In genomic region chr4:2478220-2478619, GRCh38 we compare ENCODE assay signal across 16 cellular contexts. TPM values are rescaled to one million over a fixed set of nuclear protein-coding genes. Genes with fewer than 3 reads are reported as not detected.
DNase-seq lines count a peak whose midpoint lies in the region; ATAC-seq and TF ChIP-seq lines count a peak whose summit lies in the region.
"Had no signal": no experiment of that assay in that cellular context is flagged by ENCODE, and none has a peak within 500 bp of the region (broad histone marks: within the 10 kb centered on the region; RNA-seq: fewer than 3 reads in every experiment).

No MANE protein-coding gene starts in this region.

- no peak overlapping the region for H3K4me3 Mint-ChIP-seq in MCF 10A (ENCODE audit: unreplicated experiment)
- H3K4me3 Mint-ChIP-seq in stimulated activated memory B cell treated with anti-CD40 and anti-IgM and Interleukin-4, amounts not matched to agents 10 μg/mL and 1 μg/mL and 100 μg/mL, for 72 hours, result peak overlapping the region; percentile 7

- H4K20me1 ChIP-seq in mammary epithelial cell (ENCODE audit: insufficient read depth, low read length), result peaks cover 6% of the 10 kb centered on the region

- no peak overlapping the region for H3K9ac ChIP-seq in mammary epithelial cell (ENCODE audit: insufficient read depth, low read length)

- DNase-seq in MCF 10A (ENCODE audit: unreplicated experiment), result no peak
- no peak for DNase-seq in mammary epithelial cell
- peak; percentile 16 for DNase-seq in RPMI7951 (ENCODE audit: low read depth)
- DNase-seq in epidermal melanocyte (ENCODE audit: insufficient read length, low spot score), result peak; percentile 14
- DNase-seq in hypothalamus (lab: John Stamatoyannopoulos, UW), result no peak
- no peak for DNase-seq in NCI-H748 treated with DMSO at 0.1 percent for 48 hours (lab: John Stamatoyannopoulos, UW)
- DNase-seq: activated CD4-positive, alpha-beta T cell treated with anti-CD3 and anti-CD28 coated beads, Interleukin-2, amount 50 U/mL, for 1 hour; activated gamma-delta T cell treated with Interleukin-2 at 50 U/mL for 16 hours; T-helper 9 cell had no signal

- in situ Hi-C loops in mammary epithelial cell (cut with MboI; ENCODE audit: low sequenced_read_pairs in 2 of 2), result no loop called here

- peaks cover 6% of the 10 kb centered on the region for H3K36me3 ChIP-seq in mammary epithelial cell (ENCODE audit: insufficient read depth, low read length)
- H3K36me3 ChIP-seq: breast epithelium had no signal

- CTCF ChIA-PET in MCF 10A (lab: Yijun Ruan, JAX) (no interaction called here), mammary epithelial cell (lab: Charles Lee; ENCODE audit: low non-redundant PET) (no interaction called here)

- no peak for TF ChIP-seq CTCF in MCF 10A (IDR thresholded peaks at IDR 0.05; ENCODE audit: unreplicated experiment)
- no peak for TF ChIP-seq CTCF in mammary epithelial cell (conservative IDR thresholded peaks at IDR 0.05 in 1 of 2, IDR thresholded peaks at IDR 0.05 in 1 of 2; ENCODE audit: extremely low read depth in 1 of 2, insufficient read depth in 1 of 2, low read depth in 1 of 2, low read length in 2 of 2)

- peaks cover 31% of the 10 kb centered on the region for H3K36me3 Mint-ChIP-seq in MCF 10A (ENCODE audit: insufficient read depth, unreplicated experiment)
- H3K36me3 Mint-ChIP-seq in stimulated activated memory B cell treated with anti-CD40 and anti-IgM and Interleukin-4, amounts not matched to agents 10 μg/mL and 1 μg/mL and 100 μg/mL, for 72 hours, result peaks cover 22% of the 10 kb centered on the region

- H3K27ac Mint-ChIP-seq in MCF 10A (ENCODE audit: low read depth, unreplicated experiment), result peak overlapping the region; percentile 6
- H3K27ac Mint-ChIP-seq in stimulated activated memory B cell treated with anti-CD40 and anti-IgM and Interleukin-4, amounts not matched to agents 10 μg/mL and 1 μg/mL and 100 μg/mL, for 72 hours, result peak overlapping the region; percentile 11

- no peak overlapping the region for H2AFZ ChIP-seq in mammary epithelial cell (ENCODE audit: low read depth, low read length)

- H3K9me3 ChIP-seq in mammary epithelial cell (replicated peaks; ENCODE audit: insufficient read depth, low read length), result no peaks in the 10 kb centered on the region
- H3K9me3 ChIP-seq: breast epithelium had no signal

- H3K9me3 Mint-ChIP-seq in MCF 10A (ENCODE audit: unreplicated experiment), result no peaks in the 10 kb centered on the region
- H3K9me3 Mint-ChIP-seq in stimulated activated memory B cell treated with anti-CD40 and anti-IgM and Interleukin-4, amounts not matched to agents 10 μg/mL and 1 μg/mL and 100 μg/mL, for 72 hours, result peaks cover 2% of the 10 kb centered on the region

- H3K27ac ChIP-seq in mammary epithelial cell (ENCODE audit: insufficient read depth, low read depth, low read length), result no peak overlapping the region
- H3K27ac ChIP-seq: breast epithelium had no signal

- H3K4me2 ChIP-seq in mammary epithelial cell (ENCODE audit: insufficient read depth, low read depth, low read length), result no peak overlapping the region

- intact Hi-C loops in MCF 10A (cut with micrococcal nuclease) (no loop called here), mammary epithelial cell (cut with micrococcal nuclease) (no loop called here)

- H3K27me3 Mint-ChIP-seq in MCF 10A (ENCODE audit: insufficient read depth, unreplicated experiment), result no peaks in the 10 kb centered on the region
- no peaks in the 10 kb centered on the region for H3K27me3 Mint-ChIP-seq in stimulated activated memory B cell treated with anti-CD40 and anti-IgM and Interleukin-4, amounts not matched to agents 10 μg/mL and 1 μg/mL and 100 μg/mL, for 72 hours

- H3K4me1 Mint-ChIP-seq in MCF 10A (ENCODE audit: insufficient read depth, unreplicated experiment), result peaks cover 42% of the 10 kb centered on the region
- H3K4me1 Mint-ChIP-seq in stimulated activated memory B cell treated with anti-CD40 and anti-IgM and Interleukin-4, amounts not matched to agents 10 μg/mL and 1 μg/mL and 100 μg/mL, for 72 hours, result peaks cover 84% of the 10 kb centered on the region

- dilution Hi-C loops in mammary epithelial cell (cut with HindIII; ENCODE audit: low sequenced_read_pairs), result no loop called here

- peaks cover 3% of the 10 kb centered on the region for H3K4me1 ChIP-seq in mammary epithelial cell (ENCODE audit: insufficient read depth, low read length)

- H3K4me3 ChIP-seq in mammary epithelial cell (replicated peaks in 1 of 3; ENCODE audit: insufficient read depth in 1 of 3, low read depth in 2 of 3, low read length in 3 of 3), result no peak overlapping the region
- H3K4me3 ChIP-seq: breast epithelium had no signal

- WGBS in mammary epithelial cell (ENCODE audit: low coverage, missing lambda C conversion rate), result 38% methylated on average over 3 of the region's 3 CpGs

- POLR2A ChIA-PET in MCF 10A (lab: Yijun Ruan, JAX), result interaction anchor here (2.1 kb wide), 1 partner anchor 9 kb away, joined by 20 read pairs; the partner anchor contains the start of gene RNF4

- no TSS peak for BruUV-seq in MCF 10A (replicated peaks; lab: Mats Ljungman, UMichigan)
- no TSS peak for BruUV-seq in mammary epithelial cell (replicated peaks; lab: Mats Ljungman, UMichigan)

- peaks cover 100% of the 10 kb centered on the region for H3K79me2 ChIP-seq in mammary epithelial cell (ENCODE audit: insufficient read depth, low read length)

- no peak for ATAC-seq in stimulated activated memory B cell treated with anti-CD40 and anti-IgM and Interleukin-4, amounts not matched to agents 10 μg/mL and 1 μg/mL and 100 μg/mL, for 72 hours
- no peak for ATAC-seq in GM21423 (IDR thresholded peaks at IDR 0.05; ENCODE audit: unreplicated experiment)

- H3K27me3 ChIP-seq in mammary epithelial cell (ENCODE audit: insufficient read depth, low read length), result no peaks in the 10 kb centered on the region
- H3K27me3 ChIP-seq: breast epithelium had no signal

RNA-seq across cellular contexts. Expression of gene RNF4, which starts 9.3 kb away (rescaled TPM):
- total RNA-seq in MCF 10A (2022) (81.4 and 89.7 TPM in 2 replicates), mammary epithelial cell (10 to 100 TPM; 57.3 to 60.2 TPM)
- 68.7 TPM for polyA plus RNA-seq in mammary epithelial cell
- polyA minus RNA-seq in mammary epithelial cell, result 93.4 TPM
- total RNA-seq in RPMI7951 (2014; rRNA removed; shearing (Covaris generic)), result 42.4 and 58.2 TPM in 2 replicates

RNA-seq across cellular contexts. Expression of gene FAM193A, which starts 58.2 kb away (rescaled TPM):
- 30.7 and 31.3 TPM in 2 replicates for total RNA-seq in MCF 10A (2022)
- total RNA-seq in mammary epithelial cell, result 10 to 100 TPM; 15.5 to 22.2 TPM
- polyA plus RNA-seq in mammary epithelial cell, result 4.2 TPM
- polyA minus RNA-seq in mammary epithelial cell, result 14.6 TPM
- 7.1 and 7.7 TPM in 2 replicates for total RNA-seq in RPMI7951 (2014; rRNA removed; shearing (Covaris generic))

RNA-seq across cellular contexts. Expression of gene CFAP99, which starts 59.5 kb away (rescaled TPM):
- total RNA-seq in MCF 10A (2022), result 0.16 TPM in 1 of 2 replicates, not detected in the other
- total RNA-seq in mammary epithelial cell, result not detected
- polyA plus RNA-seq in mammary epithelial cell, result not detected
- polyA minus RNA-seq in mammary epithelial cell, result not detected
- 0.96 TPM in 1 of 2 replicates, not detected in the other for total RNA-seq in RPMI7951 (2014; rRNA removed; shearing (Covaris generic))
- total RNA-seq: frontal cortex, H4, lung microvascular endothelial cell, subcutaneous adipose tissue had no signal

RNA-seq across cellular contexts. Expression of gene ZFYVE28, which starts 59.8 kb away (rescaled TPM):
- total RNA-seq in MCF 10A (2022) (1.6 and 2.5 TPM in 2 replicates), mammary epithelial cell (1 to 10 TPM in 1 of 2 donors, under 1 TPM in 1; 0.83 to 1.1 TPM)
- 0.95 TPM for polyA plus RNA-seq in mammary epithelial cell
- not detected for polyA minus RNA-seq in mammary epithelial cell
- total RNA-seq in RPMI7951 (2014; rRNA removed; shearing (Covaris generic)), result 4.2 and 8.0 TPM in 2 replicates

Comparison
In these comparisons a context has a peak if more than half of its experiments do, and no peak if none do; other contexts are left out.
1. DNase-seq: peak in RPMI7951 (single experiment) and epidermal melanocyte (single experiment); none in MCF 10A (single experiment), mammary epithelial cell (single experiment), hypothalamus (0 of 51) and NCI-H748 treated with DMSO at 0.1 percent for 48 hours (single experiment).